Comparison of ENCODE assay signal across 1 cellular context in the genomic region with DNA sequence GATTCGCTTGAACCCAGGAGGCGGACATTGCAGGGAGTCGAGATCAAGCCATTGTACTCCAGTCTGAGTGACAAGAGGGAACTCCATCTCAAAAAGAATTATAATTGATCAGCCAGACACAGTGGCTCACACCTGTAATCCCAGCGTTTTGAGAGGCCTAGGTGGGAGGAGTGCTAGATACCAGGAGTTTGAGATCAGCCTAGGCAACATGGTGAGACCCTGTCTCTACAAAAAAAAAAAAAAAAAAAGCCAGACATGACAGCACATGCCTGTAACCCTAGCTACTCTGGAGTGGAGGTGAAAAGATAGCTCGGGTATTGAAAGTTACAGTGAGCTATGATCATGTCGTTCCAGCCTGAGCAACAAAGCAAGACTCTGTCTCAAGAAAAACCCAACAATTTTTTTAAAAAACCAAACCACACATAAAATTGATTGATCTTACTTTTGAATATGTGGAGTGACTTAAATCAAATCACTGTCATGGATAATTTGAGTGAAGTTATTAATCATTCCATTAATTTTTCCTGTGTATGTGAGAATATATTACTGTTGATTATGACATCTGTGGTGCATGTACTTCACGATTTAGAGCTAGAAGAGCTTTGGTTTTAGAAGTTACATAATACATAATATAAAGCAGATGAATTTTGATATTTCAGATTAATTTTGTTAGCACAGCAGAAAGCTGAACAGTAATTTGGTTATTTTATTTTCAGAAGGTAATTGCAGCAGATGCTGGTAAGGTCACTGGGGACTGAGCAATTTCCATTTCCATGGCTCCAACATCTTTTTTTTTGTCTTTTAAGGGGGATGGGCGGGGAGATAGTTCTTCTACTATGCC.
TF ChIP-seq lines count a peak whose summit lies in the region.

No MANE protein-coding gene starts in this region.

TF ChIP-seq in SK-N-SH treated with all-trans-retinoic acid at 6 μM for 48 hours, 23 proteins besides CTCF, POLR2A, EP300 and RAD21 (continued from another document):
- TF ChIP-seq POU6F1 (CRISPR knock-in tag; IDR thresholded peaks at IDR 0.05; ENCODE audit: borderline replicate concordance, low read depth) (peak; percentile 42; the same call in 1 of the 2 replicates), GLIS3 (CRISPR knock-in tag; IDR thresholded peaks at IDR 0.05) (no peak), SNAI2 (CRISPR knock-in tag; IDR thresholded peaks at IDR 0.05) (peak; percentile 92), BACH2 (CRISPR knock-in tag; IDR thresholded peaks at IDR 0.05; ENCODE audit: borderline replicate concordance) (peak; percentile 37; the same call in 1 of the 2 replicates), ESRRG (CRISPR knock-in tag; IDR thresholded peaks at IDR 0.05) (peak; percentile 77; the same call in 1 of the 2 replicates), ZNF8 (CRISPR knock-in tag; IDR thresholded peaks at IDR 0.05) (peak; percentile 53; the same call in 1 of the 2 replicates)
- TF ChIP-seq, protein P1, sequence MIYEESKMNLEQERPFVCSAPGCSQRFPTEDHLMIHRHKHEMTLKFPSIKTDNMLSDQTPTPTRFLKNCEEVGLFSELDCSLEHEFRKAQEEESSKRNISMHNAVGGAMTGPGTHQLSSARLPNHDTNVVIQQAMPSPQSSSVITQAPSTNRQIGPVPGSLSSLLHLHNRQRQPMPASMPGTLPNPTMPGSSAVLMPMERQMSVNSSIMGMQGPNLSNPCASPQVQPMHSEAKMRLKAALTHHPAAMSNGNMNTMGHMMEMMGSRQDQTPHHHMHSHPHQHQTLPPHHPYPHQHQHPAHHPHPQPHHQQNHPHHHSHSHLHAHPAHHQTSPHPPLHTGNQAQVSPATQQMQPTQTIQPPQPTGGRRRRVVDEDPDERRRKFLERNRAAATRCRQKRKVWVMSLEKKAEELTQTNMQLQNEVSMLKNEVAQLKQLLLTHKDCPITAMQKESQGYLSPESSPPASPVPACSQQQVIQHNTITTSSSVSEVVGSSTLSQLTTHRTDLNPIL (CRISPR knock-in tag; IDR thresholded peaks at IDR 0.05; ENCODE audit: low read depth) = peak; percentile 94
- TF ChIP-seq, protein P2, sequence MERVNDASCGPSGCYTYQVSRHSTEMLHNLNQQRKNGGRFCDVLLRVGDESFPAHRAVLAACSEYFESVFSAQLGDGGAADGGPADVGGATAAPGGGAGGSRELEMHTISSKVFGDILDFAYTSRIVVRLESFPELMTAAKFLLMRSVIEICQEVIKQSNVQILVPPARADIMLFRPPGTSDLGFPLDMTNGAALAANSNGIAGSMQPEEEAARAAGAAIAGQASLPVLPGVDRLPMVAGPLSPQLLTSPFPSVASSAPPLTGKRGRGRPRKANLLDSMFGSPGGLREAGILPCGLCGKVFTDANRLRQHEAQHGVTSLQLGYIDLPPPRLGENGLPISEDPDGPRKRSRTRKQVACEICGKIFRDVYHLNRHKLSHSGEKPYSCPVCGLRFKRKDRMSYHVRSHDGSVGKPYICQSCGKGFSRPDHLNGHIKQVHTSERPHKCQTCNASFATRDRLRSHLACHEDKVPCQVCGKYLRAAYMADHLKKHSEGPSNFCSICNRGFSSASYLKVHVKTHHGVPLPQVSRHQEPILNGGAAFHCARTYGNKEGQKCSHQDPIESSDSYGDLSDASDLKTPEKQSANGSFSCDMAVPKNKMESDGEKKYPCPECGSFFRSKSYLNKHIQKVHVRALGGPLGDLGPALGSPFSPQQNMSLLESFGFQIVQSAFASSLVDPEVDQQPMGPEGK (CRISPR knock-in tag; IDR thresholded peaks at IDR 0.05; ENCODE audit: borderline replicate concordance) = peak; percentile 65; the same call in 1 of the 2 replicates
